11 cellular contexts compared by ENCODE assay signal in genomic region chr22:19641254-19641982, GRCh38.
DNase-seq lines count a peak whose midpoint lies in the region; ATAC-seq and TF ChIP-seq lines count a peak whose summit lies in the region.
"Had no signal": no experiment of that assay in that cellular context is flagged by ENCODE, and none has a peak within 500 bp of the region (broad histone marks: within the 10 kb centered on the region; RNA-seq: fewer than 3 reads in every experiment).

No MANE protein-coding gene starts in this region.

- TF ChIP-seq CTCF in nephron progenitor cell (IDR thresholded peaks at IDR 0.05), result peak; percentile 66

- H3K27me3 ChIP-seq in CD8-positive, alpha-beta memory T cell (ENCODE audit: insufficient read depth, low read length, poor library complexity, severe bottlenecking), result no peaks in the 10 kb centered on the region

- CTCF ChIA-PET in CD8-positive, alpha-beta memory T cell (lab: Charles Lee), result no interaction called here

- peaks cover 50% of the 10 kb centered on the region for H3K27me3 Mint-ChIP-seq in nephron progenitor cell (ENCODE audit: low read depth, poor library complexity)
- peaks cover 27 to 46% of the 10 kb centered on the region in 2 donors for H3K27me3 Mint-ChIP-seq in CD8-positive, alpha-beta memory T cell

- peaks cover 2% of the 10 kb centered on the region for H3K9me3 Mint-ChIP-seq in nephron progenitor cell
- H3K9me3 Mint-ChIP-seq in CD8-positive, alpha-beta memory T cell, result peaks cover 0 to 4% (median 2%) of the 10 kb centered on the region in 5 donors

- H3K4me3 Mint-ChIP-seq in nephron progenitor cell, result peak overlapping the region; percentile 52
- no peak overlapping the region for H3K4me3 Mint-ChIP-seq in CD8-positive, alpha-beta memory T cell

- H3K27ac ChIP-seq in CD8-positive, alpha-beta memory T cell (ENCODE audit: low read depth, low read length), result no peak overlapping the region
- H3K27ac ChIP-seq: VCaP had no signal

- DNase-seq in Daoy (ENCODE audit: low read depth), result peak; percentile 75
- DNase-seq in NCI-H2029 treated with DMSO at 0.1 percent for 48 hours (lab: John Stamatoyannopoulos, UW), result peak; percentile 6
- peak; percentile 74 for DNase-seq in nephron progenitor cell
- no peak for DNase-seq in HT-29 (ENCODE audit: low spot score)
- no peak for DNase-seq in CD8-positive, alpha-beta memory T cell
- no peak for DNase-seq in activated effector memory CD4-positive, alpha-beta T cell treated with Interleukin-2 at 50 U/mL for 16 hours
- DNase-seq: midbrain, NCI-H1694 treated with DMSO at 0.1 percent for 48 hours had no signal

- H3K4me1 Mint-ChIP-seq in nephron progenitor cell, result peaks cover 5% of the 10 kb centered on the region
- no peaks in the 10 kb centered on the region for H3K4me1 Mint-ChIP-seq in CD8-positive, alpha-beta memory T cell

- H3K4me3 ChIP-seq in CD8-positive, alpha-beta memory T cell (ENCODE audit: low read length), result no peak overlapping the region

- H3K36me3 ChIP-seq in CD8-positive, alpha-beta memory T cell (ENCODE audit: insufficient read depth, low read length), result no peaks in the 10 kb centered on the region

- ATAC-seq in esophagus mucosa (peak; percentile 51), HG03457 (IDR thresholded peaks at IDR 0.05; ENCODE audit: unreplicated experiment) (no peak)

- H3K27ac Mint-ChIP-seq in nephron progenitor cell, result no peak overlapping the region
- H3K27ac Mint-ChIP-seq in CD8-positive, alpha-beta memory T cell, result no peak overlapping the region

- POLR2A ChIA-PET in CD8-positive, alpha-beta memory T cell (lab: Charles Lee), result no interaction called here

- H3K4me1 ChIP-seq in CD8-positive, alpha-beta memory T cell (ENCODE audit: insufficient read depth, low read length), result no peaks in the 10 kb centered on the region

- no peaks in the 10 kb centered on the region for H3K36me3 Mint-ChIP-seq in nephron progenitor cell (ENCODE audit: low read depth)
- no peaks in the 10 kb centered on the region for H3K36me3 Mint-ChIP-seq in CD8-positive, alpha-beta memory T cell

- no peaks in the 10 kb centered on the region for H3K9me3 ChIP-seq in CD8-positive, alpha-beta memory T cell (ENCODE audit: low read length)

Comparison
In these comparisons a context has a peak if more than half of its experiments do, and no peak if none do; other contexts are left out.
1. DNase-seq: peak in Daoy (single experiment), NCI-H2029 treated with DMSO at 0.1 percent for 48 hours (single experiment) and nephron progenitor cell (single experiment); none in HT-29 (single experiment), CD8-positive, alpha-beta memory T cell (0 of 5) and activated effector memory CD4-positive, alpha-beta T cell treated with Interleukin-2 at 50 U/mL for 16 hours (single experiment).